Comparison of ENCODE assay signal across 8 cellular contexts in the genomic region with DNA sequence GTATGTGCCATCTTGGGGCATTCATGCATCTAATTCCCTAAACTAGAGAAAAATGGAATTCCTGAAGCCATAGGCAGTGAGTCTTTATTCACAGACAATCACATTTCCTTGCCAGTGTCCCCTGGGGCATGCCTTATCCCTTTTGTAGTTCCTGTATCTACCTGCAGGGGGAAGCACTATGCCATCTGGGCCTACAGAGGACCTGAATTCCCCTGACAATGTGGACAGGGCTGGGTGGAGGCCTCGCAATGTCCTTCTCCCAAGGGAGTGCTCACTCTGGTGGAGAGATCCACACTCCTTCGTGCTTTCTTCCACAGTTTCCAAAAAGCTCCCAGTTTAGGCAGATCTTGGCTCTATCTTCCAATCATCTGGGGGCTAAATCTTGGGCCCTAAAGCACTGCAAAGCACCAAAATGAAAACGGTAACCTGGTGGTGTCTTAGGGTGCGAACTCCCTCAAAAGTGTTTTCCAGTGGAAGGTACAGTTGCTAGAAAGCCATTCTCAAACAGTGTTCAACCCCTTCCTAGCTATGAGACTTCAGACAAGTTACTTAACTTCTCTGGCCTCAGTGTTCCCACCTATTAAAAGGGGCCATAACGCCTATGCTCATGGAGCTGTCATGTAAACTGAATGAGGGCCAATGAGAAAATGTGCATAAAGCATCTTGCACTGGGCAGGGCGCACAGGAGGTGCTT. TPM values are rescaled to one million over a fixed set of nuclear protein-coding genes. Genes with fewer than 3 reads are reported as not detected.
DNase-seq lines count a peak whose midpoint lies in the region; ATAC-seq, FAIRE-seq and TF ChIP-seq lines count a peak whose summit lies in the region.

No MANE protein-coding gene starts in this region.

- peak overlapping the region; percentile 12 for H3K27ac Mint-ChIP-seq in activated CD4-positive, alpha-beta T cell treated with anti-CD3 and anti-CD28 coated beads, Interleukin-2, amount 10 ng/mL, durations not matched to agents 24 days and 14 days
- peak overlapping the region; percentile 87 for H3K27ac Mint-ChIP-seq in stimulated activated effector memory CD8-positive, alpha-beta T cell treated with anti-CD3 and anti-CD28 coated beads, Interleukin-12 subunit alpha, Interleukin-12 subunit beta, amount 100 ng/mL, for 72 hours

- no peak for TF ChIP-seq POLR2A in GM12892 (IDR thresholded peaks at IDR 0.05; ENCODE audit: low read depth, low read length)

- no peak overlapping the region for H3K4me3 Mint-ChIP-seq in activated CD4-positive, alpha-beta T cell treated with anti-CD3 and anti-CD28 coated beads, Interleukin-2, amount 10 ng/mL, durations not matched to agents 24 days and 14 days
- peak overlapping the region; percentile 37 for H3K4me3 Mint-ChIP-seq in stimulated activated effector memory CD8-positive, alpha-beta T cell treated with anti-CD3 and anti-CD28 coated beads, Interleukin-12 subunit alpha, Interleukin-12 subunit beta, amount 100 ng/mL, for 72 hours

- no peaks in the 10 kb centered on the region for H3K36me3 Mint-ChIP-seq in activated CD4-positive, alpha-beta T cell treated with anti-CD3 and anti-CD28 coated beads, Interleukin-2, amount 10 ng/mL, durations not matched to agents 24 days and 14 days (ENCODE audit: low read depth)
- peaks cover 14% of the 10 kb centered on the region for H3K36me3 Mint-ChIP-seq in stimulated activated effector memory CD8-positive, alpha-beta T cell treated with anti-CD3 and anti-CD28 coated beads, Interleukin-12 subunit alpha, Interleukin-12 subunit beta, amount 100 ng/mL, for 72 hours

- peaks cover 8% of the 10 kb centered on the region for H3K27me3 Mint-ChIP-seq in activated CD4-positive, alpha-beta T cell treated with anti-CD3 and anti-CD28 coated beads, Interleukin-2, amount 10 ng/mL, durations not matched to agents 24 days and 14 days

- H3K9me3 Mint-ChIP-seq in activated CD4-positive, alpha-beta T cell treated with anti-CD3 and anti-CD28 coated beads, Interleukin-2, amount 10 ng/mL, durations not matched to agents 24 days and 14 days, result no peaks in the 10 kb centered on the region
- no peaks in the 10 kb centered on the region for H3K9me3 Mint-ChIP-seq in stimulated activated effector memory CD8-positive, alpha-beta T cell treated with anti-CD3 and anti-CD28 coated beads, Interleukin-12 subunit alpha, Interleukin-12 subunit beta, amount 100 ng/mL, for 72 hours

- FAIRE-seq in GM12892 (lab: Jason Lieb, UNC), result peak; percentile 44

- peaks cover 32% of the 10 kb centered on the region for H3K4me1 Mint-ChIP-seq in activated CD4-positive, alpha-beta T cell treated with anti-CD3 and anti-CD28 coated beads, Interleukin-2, amount 10 ng/mL, durations not matched to agents 24 days and 14 days
- peaks cover 57% of the 10 kb centered on the region for H3K4me1 Mint-ChIP-seq in stimulated activated effector memory CD8-positive, alpha-beta T cell treated with anti-CD3 and anti-CD28 coated beads, Interleukin-12 subunit alpha, Interleukin-12 subunit beta, amount 100 ng/mL, for 72 hours

- intact Hi-C loops in activated CD4-positive, alpha-beta T cell treated with anti-CD3 and anti-CD28 coated beads, Interleukin-2, amount 10 ng/mL, durations not matched to agents 24 days and 14 days (cut with micrococcal nuclease), result loop anchor here (1.0 to 5.0 kb wide), 6 partner anchors 20 to 720 kb away; a partner anchor contains a TSS

- ATAC-seq in HG03139 (IDR thresholded peaks at IDR 0.05; ENCODE audit: unreplicated experiment), result peak; percentile 76
- peak; percentile 61 for ATAC-seq in stimulated activated effector memory CD8-positive, alpha-beta T cell treated with anti-CD3 and anti-CD28 coated beads, Interleukin-12 subunit alpha, Interleukin-12 subunit beta, amount 100 ng/mL, for 72 hours

- peak; percentile 75 for DNase-seq in A172 (ENCODE audit: low spot score)
- DNase-seq in GM12892 (ENCODE audit: insufficient read length), result no peak
- peak; percentile 86 for DNase-seq in NCI-H460 (ENCODE audit: extremely low read depth, low read depth)
- DNase-seq in activated CD4-positive, alpha-beta T cell treated with anti-CD3 and anti-CD28 coated beads, Interleukin-2, amount 10 ng/mL, durations not matched to agents 24 days and 14 days, result peak; percentile 92
- peak; percentile 51 to 74 for DNase-seq in dermis microvascular lymphatic vessel endothelial cell (ENCODE audit: low read depth in 2 of 2)
- peak; percentile 93 for DNase-seq in medulla oblongata (ENCODE audit: extremely low spot score)
- DNase-seq in stimulated activated effector memory CD8-positive, alpha-beta T cell treated with anti-CD3 and anti-CD28 coated beads, Interleukin-12 subunit alpha, Interleukin-12 subunit beta, amount 100 ng/mL, for 72 hours (ENCODE audit: low spot score in 2 of 2), result peak; percentile 61 to 83

RNA-seq across cellular contexts. Expression of a gene that starts 17.5 kb away (rescaled TPM):
- total RNA-seq in A172 (2014; rRNA removed; shearing (Covaris generic)), result 2.0 and 2.1 TPM in 2 replicates
- 1.1 TPM for polyA plus RNA-seq in GM12892 (2012; ENCODE audit: missing spikeins)
- total RNA-seq in NCI-H460 (2014; rRNA removed; shearing (Covaris generic)), result 7.2 and 8.1 TPM in 2 replicates
- polyA plus RNA-seq in NCI-H460 (2014; cell fraction: nucleus; rRNA removed), result 15.9 and 18.8 TPM in 2 replicates
- 2.0 and 2.1 TPM in 2 replicates for total RNA-seq in activated CD4-positive, alpha-beta T cell treated with anti-CD3 and anti-CD28 coated beads, Interleukin-2, amount 10 ng/mL, durations not matched to agents 24 days and 14 days
- total RNA-seq in dermis microvascular lymphatic vessel endothelial cell, result 0.13 TPM in 2 replicates
